ENCODE assay signal across 1 cellular context in the genomic region with DNA sequence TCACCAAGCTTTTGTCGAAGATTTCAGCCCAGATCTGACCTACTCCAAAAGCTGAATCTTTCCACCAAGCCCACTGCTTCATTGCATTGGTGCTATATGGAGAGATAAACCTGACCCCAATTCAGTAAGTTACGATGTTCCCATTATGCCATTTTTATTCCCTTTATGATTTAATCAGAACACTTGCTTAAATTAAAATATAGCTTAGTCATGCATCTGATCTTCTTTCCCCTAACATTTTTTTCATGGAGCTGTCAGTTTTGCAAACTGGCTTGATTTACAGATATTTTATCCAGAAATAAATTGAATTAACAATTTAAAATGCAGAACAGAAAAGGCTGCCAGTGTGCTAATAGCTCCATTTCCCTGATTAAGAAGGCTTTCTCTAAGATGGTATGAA.
A peak's percentile ranks its signal among the peaks of the same experiment; 100 is the strongest.
TF ChIP-seq lines count a peak whose summit lies in the region.

No MANE protein-coding gene starts in this region.

TF ChIP-seq in SK-N-SH, 30 proteins besides CTCF, POLR2A, EP300 and RAD21 (continued from another document):
- TF ChIP-seq, protein P1, sequence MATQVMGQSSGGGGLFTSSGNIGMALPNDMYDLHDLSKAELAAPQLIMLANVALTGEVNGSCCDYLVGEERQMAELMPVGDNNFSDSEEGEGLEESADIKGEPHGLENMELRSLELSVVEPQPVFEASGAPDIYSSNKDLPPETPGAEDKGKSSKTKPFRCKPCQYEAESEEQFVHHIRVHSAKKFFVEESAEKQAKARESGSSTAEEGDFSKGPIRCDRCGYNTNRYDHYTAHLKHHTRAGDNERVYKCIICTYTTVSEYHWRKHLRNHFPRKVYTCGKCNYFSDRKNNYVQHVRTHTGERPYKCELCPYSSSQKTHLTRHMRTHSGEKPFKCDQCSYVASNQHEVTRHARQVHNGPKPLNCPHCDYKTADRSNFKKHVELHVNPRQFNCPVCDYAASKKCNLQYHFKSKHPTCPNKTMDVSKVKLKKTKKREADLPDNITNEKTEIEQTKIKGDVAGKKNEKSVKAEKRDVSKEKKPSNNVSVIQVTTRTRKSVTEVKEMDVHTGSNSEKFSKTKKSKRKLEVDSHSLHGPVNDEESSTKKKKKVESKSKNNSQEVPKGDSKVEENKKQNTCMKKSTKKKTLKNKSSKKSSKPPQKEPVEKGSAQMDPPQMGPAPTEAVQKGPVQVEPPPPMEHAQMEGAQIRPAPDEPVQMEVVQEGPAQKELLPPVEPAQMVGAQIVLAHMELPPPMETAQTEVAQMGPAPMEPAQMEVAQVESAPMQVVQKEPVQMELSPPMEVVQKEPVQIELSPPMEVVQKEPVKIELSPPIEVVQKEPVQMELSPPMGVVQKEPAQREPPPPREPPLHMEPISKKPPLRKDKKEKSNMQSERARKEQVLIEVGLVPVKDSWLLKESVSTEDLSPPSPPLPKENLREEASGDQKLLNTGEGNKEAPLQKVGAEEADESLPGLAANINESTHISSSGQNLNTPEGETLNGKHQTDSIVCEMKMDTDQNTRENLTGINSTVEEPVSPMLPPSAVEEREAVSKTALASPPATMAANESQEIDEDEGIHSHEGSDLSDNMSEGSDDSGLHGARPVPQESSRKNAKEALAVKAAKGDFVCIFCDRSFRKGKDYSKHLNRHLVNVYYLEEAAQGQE (IDR thresholded peaks at IDR 0.05; ENCODE audit: low read depth, low read length): no peak
- TF ChIP-seq POLR2AphosphoS5 (IDR thresholded peaks at IDR 0.05; ENCODE audit: low read depth, low read length): no peak
- peak; percentile 47 for TF ChIP-seq GATA2 (CRISPR knock-in tag; IDR thresholded peaks at IDR 0.05)
- TF ChIP-seq FOXJ3 (CRISPR knock-in tag; IDR thresholded peaks at IDR 0.05): no peak
